Comparison of ENCODE assay signal across 9 cellular contexts in the genomic region with DNA sequence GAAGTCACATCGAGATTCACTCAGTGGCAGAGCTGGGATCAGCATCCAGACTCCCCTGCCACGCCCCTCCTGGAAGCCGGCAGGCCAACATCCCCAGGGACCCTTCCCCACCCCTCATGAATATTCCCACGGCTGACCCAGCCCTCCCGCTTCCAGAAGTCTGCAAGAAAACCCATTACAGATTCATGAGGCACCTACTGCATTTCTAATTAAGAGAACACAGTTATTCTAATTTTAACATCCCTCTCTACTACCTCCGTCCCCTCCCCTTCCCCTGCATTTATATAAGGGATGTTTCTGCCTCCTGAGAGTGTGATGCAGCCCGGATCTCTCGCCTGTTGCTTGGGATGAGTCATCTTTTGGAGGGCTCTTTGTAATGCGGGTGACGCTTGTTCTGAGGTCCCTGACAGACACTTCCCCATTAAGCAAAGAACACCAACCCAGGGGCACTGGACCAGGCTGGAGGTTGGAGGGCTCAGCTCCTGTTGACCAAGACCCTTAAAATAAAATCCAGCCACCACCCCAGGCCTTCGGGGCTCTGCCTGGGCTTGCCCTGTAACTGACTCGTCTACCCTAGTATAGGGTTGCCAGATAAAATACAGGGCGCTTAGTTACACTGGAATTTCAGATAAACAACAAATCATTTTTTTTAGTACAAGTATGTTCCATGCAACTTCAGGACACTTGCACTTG.
DNase-seq lines count a peak whose midpoint lies in the region; ATAC-seq and TF ChIP-seq lines count a peak whose summit lies in the region.
"Had no signal": no experiment of that assay in that cellular context is flagged by ENCODE, and none has a peak within 500 bp of the region (broad histone marks: within the 10 kb centered on the region; RNA-seq: fewer than 3 reads in every experiment).

No MANE protein-coding gene starts in this region.

- 53 to 64% methylated on average over 13 of the region's 13 CpGs for WGBS in testis, 2 donors

- no peaks in the 10 kb centered on the region for H3K36me3 ChIP-seq in testis (ENCODE audit: low read depth, missing control alignments)

- H3K9me3 Mint-ChIP-seq in HFFc6: no peaks in the 10 kb centered on the region
- H3K9me3 Mint-ChIP-seq in glutamatergic neuron (ENCODE audit: unreplicated experiment): no peaks in the 10 kb centered on the region

- H3K27ac ChIP-seq in RWPE1: 0 out of 2 replicates have a peak overlapping the region, but pooled peaks have one; percentile 6
- no peak overlapping the region for H3K27ac ChIP-seq in testis

- peaks cover 13% of the 10 kb centered on the region for H3K4me1 ChIP-seq in testis

- H3K4me1 Mint-ChIP-seq in HFFc6 (ENCODE audit: low read depth) (peaks cover 15% of the 10 kb centered on the region), glutamatergic neuron (ENCODE audit: low read depth, unreplicated experiment) (peaks cover 13% of the 10 kb centered on the region)

- H3K9me3 ChIP-seq in testis: no peaks in the 10 kb centered on the region

- H3K27me3 Mint-ChIP-seq in HFFc6 (ENCODE audit: insufficient read depth) (peaks cover 21% of the 10 kb centered on the region), glutamatergic neuron (ENCODE audit: unreplicated experiment) (peaks cover 2% of the 10 kb centered on the region)

- no peak for TF ChIP-seq CTCF in HFFc6 (IDR thresholded peaks at IDR 0.05)
- TF ChIP-seq CTCF in RWPE1 (conservative IDR thresholded peaks at IDR 0.05; ENCODE audit: low read depth): no peak
- TF ChIP-seq CTCF in glutamatergic neuron (IDR thresholded peaks at IDR 0.05; ENCODE audit: partially characterized antibody, unreplicated experiment): no peak
- no peak for TF ChIP-seq CTCF in testis (IDR thresholded peaks at IDR 0.05)

- CTCF ChIA-PET in RWPE1 (lab: Yijun Ruan, JAX): no interaction called here

- POLR2A ChIA-PET in RWPE1 (lab: Yijun Ruan, JAX; ENCODE audit: low non-redundant PET): no interaction called here

- H3K36me3 Mint-ChIP-seq in HFFc6 (ENCODE audit: low read depth) (no peaks in the 10 kb centered on the region), glutamatergic neuron (ENCODE audit: unreplicated experiment) (no peaks in the 10 kb centered on the region)

- H3K27ac Mint-ChIP-seq in HFFc6 (no peak overlapping the region), glutamatergic neuron (ENCODE audit: unreplicated experiment) (no peak overlapping the region)

- DNase-seq in DMS53 (lab: John Stamatoyannopoulos, UW) (peak; percentile 83), HFFc6 (peak; percentile 66), RWPE1 (ENCODE audit: low spot score) (peak; percentile 64), glutamatergic neuron (peak; percentile 75), NCI-H146 treated with DMSO at 0.1 percent for 48 hours (lab: John Stamatoyannopoulos, UW; ENCODE audit: unreplicated experiment) (no peak), testis (no peak)
- DNase-seq in activated CD4-positive, alpha-beta T cell treated with anti-CD3 and anti-CD28 coated beads for 4 hours: no peak

- H3K4me3 Mint-ChIP-seq in HFFc6 (no peak overlapping the region), glutamatergic neuron (ENCODE audit: unreplicated experiment) (no peak overlapping the region)

- H3K27me3 ChIP-seq in testis: no peaks in the 10 kb centered on the region
- H3K27me3 ChIP-seq: dorsolateral prefrontal cortex had no signal

- no peak for ATAC-seq in GM19351 (IDR thresholded peaks at IDR 0.05; ENCODE audit: unreplicated experiment)

- TF ChIP-seq POLR2A in testis (IDR thresholded peaks at IDR 0.05): no peak

- H3K4me3 ChIP-seq in testis: no peak overlapping the region
- H3K4me3 ChIP-seq: dorsolateral prefrontal cortex had no signal

- intact Hi-C loops in testis (cut with DNase I; ENCODE audit: low total_unique reads): no loop called here

Comparison
In these comparisons a context has a peak if more than half of its experiments do, and no peak if none do; other contexts are left out.
1. DNase-seq: peak in DMS53 (single experiment), HFFc6 (single experiment), RWPE1 (single experiment) and glutamatergic neuron (single experiment); none in NCI-H146 treated with DMSO at 0.1 percent for 48 hours (single experiment), activated CD4-positive, alpha-beta T cell treated with anti-CD3 and anti-CD28 coated beads for 4 hours (0 of 2) and testis (single experiment).